17 cellular contexts compared by ENCODE assay signal in genomic region chr11:69325446-69325845, GRCh38. TPM values are rescaled to one million over a fixed set of nuclear protein-coding genes. Genes with fewer than 3 reads are reported as not detected.
"Had no signal": no experiment of that assay in that cellular context is flagged by ENCODE, and none has a peak within 500 bp of the region (broad histone marks: within the 10 kb centered on the region; RNA-seq: fewer than 3 reads in every experiment).

No MANE protein-coding gene starts in this region.

- H3K4me1 ChIP-seq: esophagus squamous epithelium, thyroid gland had no signal

- H3K4me3 ChIP-seq: ascending aorta, esophagus squamous epithelium, lung, mucosa of descending colon, SJCRH30, thyroid gland had no signal

- ATAC-seq: activated T-helper 17 cell treated with anti-CD3 and anti-CD28 coated beads, Interleukin-2, amount 50 U/mL, for 72 hours; foreskin keratinocyte; left cardiac atrium; mucosa of descending colon; natural killer cell; stimulated activated naive CD8-positive, alpha-beta T cell treated with anti-CD3 and anti-CD28 coated beads, Interleukin-15, amount 100 ng/mL, for 72 hours had no signal

- H3K27ac Mint-ChIP-seq: activated naive CD8-positive, alpha-beta T cell treated with anti-CD3 and anti-CD28 coated beads for 36 hours; activated T-helper 17 cell treated with anti-CD3 and anti-CD28 coated beads, Interleukin-2, amount 50 U/mL, for 72 hours; immature natural killer cell; natural killer cell; stimulated activated naive CD8-positive, alpha-beta T cell treated with anti-CD3 and anti-CD28 coated beads, Interleukin-15, amount 100 ng/mL, for 72 hours had no signal

- H3K4me1 Mint-ChIP-seq: activated naive CD8-positive, alpha-beta T cell treated with anti-CD3 and anti-CD28 coated beads for 36 hours; activated T-helper 17 cell treated with anti-CD3 and anti-CD28 coated beads, Interleukin-2, amount 50 U/mL, for 72 hours; immature natural killer cell; natural killer cell; stimulated activated naive CD8-positive, alpha-beta T cell treated with anti-CD3 and anti-CD28 coated beads, Interleukin-15, amount 100 ng/mL, for 72 hours had no signal

- H3K9me3 ChIP-seq: ascending aorta, esophagus squamous epithelium, mucosa of descending colon, SJCRH30, thyroid gland had no signal

- H3K27me3 ChIP-seq: ascending aorta, esophagus squamous epithelium, foreskin keratinocyte, SJCRH30, thyroid gland had no signal

- H3K4me3 Mint-ChIP-seq: activated naive CD8-positive, alpha-beta T cell treated with anti-CD3 and anti-CD28 coated beads for 36 hours; activated T-helper 17 cell treated with anti-CD3 and anti-CD28 coated beads, Interleukin-2, amount 50 U/mL, for 72 hours; immature natural killer cell; natural killer cell; stimulated activated naive CD8-positive, alpha-beta T cell treated with anti-CD3 and anti-CD28 coated beads, Interleukin-15, amount 100 ng/mL, for 72 hours had no signal

- H3K36me3 ChIP-seq: ascending aorta, esophagus squamous epithelium, SJCRH30, thyroid gland had no signal

- DNase-seq: activated CD4-positive, alpha-beta T cell treated with anti-CD3 and anti-CD28 coated beads for 1 hour; activated CD4-positive, alpha-beta T cell treated with anti-CD3 and anti-CD28 coated beads, Interleukin-2, amount 50 U/mL, for 48 hours; activated naive CD8-positive, alpha-beta T cell treated with anti-CD3 and anti-CD28 coated beads for 36 hours; esophagus squamous epithelium; foreskin keratinocyte; immature natural killer cell; left cardiac atrium; mucosa of descending colon; SJCRH30; stimulated activated CD4-positive, alpha-beta T cell treated with anti-CD3 and anti-CD28 coated beads, Interleukin-15, amount 100 ng/mL, for 24 hours; stimulated activated CD4-positive, alpha-beta T cell treated with anti-CD3 and anti-CD28 coated beads, Interleukin-4, amount 100 ng/mL, for 24 hours; thyroid gland had no signal

- H3K27me3 Mint-ChIP-seq: activated naive CD8-positive, alpha-beta T cell treated with anti-CD3 and anti-CD28 coated beads for 36 hours; activated T-helper 17 cell treated with anti-CD3 and anti-CD28 coated beads, Interleukin-2, amount 50 U/mL, for 72 hours; stimulated activated naive CD8-positive, alpha-beta T cell treated with anti-CD3 and anti-CD28 coated beads, Interleukin-15, amount 100 ng/mL, for 72 hours had no signal

- H3K36me3 Mint-ChIP-seq: activated naive CD8-positive, alpha-beta T cell treated with anti-CD3 and anti-CD28 coated beads for 36 hours; immature natural killer cell; natural killer cell had no signal

- H3K27ac ChIP-seq: ascending aorta, esophagus squamous epithelium, foreskin keratinocyte, SJCRH30, thyroid gland had no signal

- H3K9me3 Mint-ChIP-seq: activated naive CD8-positive, alpha-beta T cell treated with anti-CD3 and anti-CD28 coated beads for 36 hours; activated T-helper 17 cell treated with anti-CD3 and anti-CD28 coated beads, Interleukin-2, amount 50 U/mL, for 72 hours; immature natural killer cell; natural killer cell; stimulated activated naive CD8-positive, alpha-beta T cell treated with anti-CD3 and anti-CD28 coated beads, Interleukin-15, amount 100 ng/mL, for 72 hours had no signal

RNA-seq across cellular contexts. Expression of gene MYEOV, which starts 31.5 kb away (rescaled TPM):
- total RNA-seq: activated naive CD8-positive, alpha-beta T cell treated with anti-CD3 and anti-CD28 coated beads for 36 hours; ascending aorta had no signal
